In genomic region chrX:134806707-134807038, GRCh38 we compare ENCODE assay signal across 8 cellular contexts. TPM values are rescaled to one million over a fixed set of nuclear protein-coding genes. Genes with fewer than 3 reads are reported as not detected.
A peak's percentile ranks its signal among the peaks of the same experiment; 100 is the strongest.
DNase-seq lines count a peak whose midpoint lies in the region; ATAC-seq and TF ChIP-seq lines count a peak whose summit lies in the region.

No MANE protein-coding gene starts in this region.

- no peaks in the 10 kb centered on the region for H3K27me3 Mint-ChIP-seq in progenitor cell of endocrine pancreas

- H4K20me1 ChIP-seq in DOHH2 (ENCODE audit: control insufficient read depth, insufficient read depth, low read depth, low read length) (no peaks in the 10 kb centered on the region), PC-9 (ENCODE audit: insufficient read depth) (no peaks in the 10 kb centered on the region)

- CTCF ChIA-PET in PC-9 (lab: Charles Lee) = interaction anchor here (1.3 kb wide), 1 partner anchor 323 kb away, joined by 7 read pairs; no protein-coding TSS in a partner anchor

- no peak for DNase-seq in PC-9
- no peak for DNase-seq in progenitor cell of endocrine pancreas (ENCODE audit: low spot score, unreplicated experiment)
- no peak for DNase-seq in DMS153 treated with DMSO at 0.1 percent for 48 hours (lab: John Stamatoyannopoulos, UW; ENCODE audit: unreplicated experiment)
- no peak for DNase-seq in DMS79 treated with DMSO at 0.1 percent for 48 hours (lab: John Stamatoyannopoulos, UW)
- no peak for DNase-seq in stimulated activated CD4-positive, alpha-beta T cell treated with anti-CD3 and anti-CD28 coated beads, Interleukin-15, amount 100 ng/mL, for 24 hours

- H3K9me3 ChIP-seq in DOHH2 (ENCODE audit: control insufficient read depth, insufficient read depth, low read length) = no peaks in the 10 kb centered on the region
- H3K9me3 ChIP-seq in PC-9 (ENCODE audit: insufficient read depth, low read depth) = no peaks in the 10 kb centered on the region
- no peaks in the 10 kb centered on the region for H3K9me3 ChIP-seq in esophagus (ENCODE audit: control insufficient read depth in 2 of 2, insufficient read depth in 1 of 2, low read depth in 1 of 2, low read length in 1 of 2)

- H3K4me1 ChIP-seq in DOHH2 (ENCODE audit: control insufficient read depth, low read length) = peaks cover 23% of the 10 kb centered on the region
- no peaks in the 10 kb centered on the region for H3K4me1 ChIP-seq in PC-9 (replicated peaks; ENCODE audit: insufficient read depth)
- no peaks in the 10 kb centered on the region for H3K4me1 ChIP-seq in esophagus (ENCODE audit: control insufficient read depth in 2 of 2, insufficient read depth in 2 of 2, low read length in 1 of 2)

- H3K27me3 ChIP-seq in DOHH2 (ENCODE audit: control insufficient read depth, low read length) = no peaks in the 10 kb centered on the region
- no peaks in the 10 kb centered on the region for H3K27me3 ChIP-seq in PC-9 (ENCODE audit: insufficient read depth, low read depth)
- H3K27me3 ChIP-seq in esophagus (ENCODE audit: control insufficient read depth in 1 of 2, insufficient read depth in 2 of 2, low read length in 2 of 2) = no peaks in the 10 kb centered on the region

- WGBS in esophagus, 2 donors = 2 to 15% methylated on average over 2 of the region's 2 CpGs

- no peak for ATAC-seq in esophagus mucosa

- H3F3A ChIP-seq in DOHH2 (ENCODE audit: control insufficient read depth, insufficient read depth) (no peaks in the 10 kb centered on the region), PC-9 (ENCODE audit: insufficient read depth, low read depth) (peaks cover 11% of the 10 kb centered on the region; the same call in 1 of the 2 replicates)

- TF ChIP-seq CTCF in DOHH2 (IDR thresholded peaks at IDR 0.05; ENCODE audit: low read depth, low read length, poor library complexity, severe bottlenecking) = no peak
- TF ChIP-seq CTCF in PC-9 (conservative IDR thresholded peaks at IDR 0.05) = no peak
- no peak for TF ChIP-seq CTCF in progenitor cell of endocrine pancreas (IDR thresholded peaks at IDR 0.05; ENCODE audit: unreplicated experiment)

- intact Hi-C loops in PC-9 (cut with micrococcal nuclease; ENCODE audit: unreplicated experiment) = no loop called here

- peaks cover 1% of the 10 kb centered on the region for H3K36me3 Mint-ChIP-seq in progenitor cell of endocrine pancreas (ENCODE audit: insufficient read depth)

- H3K9me3 Mint-ChIP-seq in progenitor cell of endocrine pancreas (ENCODE audit: low read depth) = peaks cover 2% of the 10 kb centered on the region

- H3K4me2 ChIP-seq in DOHH2 (ENCODE audit: low read length) = peak overlapping the region; percentile 78
- H3K4me2 ChIP-seq in PC-9 = peak overlapping the region; percentile 80

- peak overlapping the region; percentile 96 for H3K27ac Mint-ChIP-seq in progenitor cell of endocrine pancreas

- H3K79me2 ChIP-seq in DOHH2 (ENCODE audit: control insufficient read depth, low read length) = no peaks in the 10 kb centered on the region
- H3K79me2 ChIP-seq in PC-9 (ENCODE audit: low read depth) = no peaks in the 10 kb centered on the region

- H3K4me3 Mint-ChIP-seq in progenitor cell of endocrine pancreas (ENCODE audit: low read depth) = peak overlapping the region; percentile 81

- no TSS peak for BruUV-seq in PC-9 (replicated peaks; lab: Mats Ljungman, UMichigan)

- H3K4me1 Mint-ChIP-seq in progenitor cell of endocrine pancreas (ENCODE audit: low read depth) = peaks cover 20% of the 10 kb centered on the region

- H3K36me3 ChIP-seq in DOHH2 (ENCODE audit: control insufficient read depth, low read length) (no peaks in the 10 kb centered on the region), PC-9 (ENCODE audit: low read depth) (no peaks in the 10 kb centered on the region), esophagus (ENCODE audit: control insufficient read depth in 2 of 2, insufficient read depth in 2 of 2, low read length in 1 of 2) (no peaks in the 10 kb centered on the region)

- H3K27ac ChIP-seq in DOHH2 (ENCODE audit: low read depth, low read length) (no peak overlapping the region), PC-9 (peak overlapping the region; percentile 35; the same call in 1 of the 2 replicates), esophagus (ENCODE audit: low read depth in 2 of 2, low read length in 1 of 2) (peak overlapping the region; percentile 37 to 89)

- H2AFZ ChIP-seq in PC-9 = peak overlapping the region; percentile 95

- POLR2A ChIA-PET in PC-9 (lab: Charles Lee; ENCODE audit: unreplicated experiment) = interaction anchor here (0.8 kb wide), 1 partner anchor 80 kb away, joined by 9 read pairs; no protein-coding TSS in a partner anchor

- H3K9me2 ChIP-seq in DOHH2 (replicated peaks; ENCODE audit: control insufficient read depth, low read length) = no peaks in the 10 kb centered on the region
- no peaks in the 10 kb centered on the region for H3K9me2 ChIP-seq in PC-9 (ENCODE audit: insufficient read depth)

- H3K4me3 ChIP-seq in DOHH2 (ENCODE audit: low read length) (peak overlapping the region; percentile 80), PC-9 (peak overlapping the region; percentile 92), esophagus (ENCODE audit: low read depth in 1 of 2, low read length in 2 of 2) (peak overlapping the region; percentile 63 to 72)

RNA-seq across cellular contexts. Expression of gene PABIR2, which starts 9.7 kb away (rescaled TPM):
- total RNA-seq in PC-9 (2021) = 66.3 and 96.4 TPM in 2 replicates
- 10 to 100 TPM; 11.2 to 23.0 TPM for polyA plus RNA-seq in esophagus
- 21.0 and 25.7 TPM in 2 replicates for total RNA-seq in progenitor cell of endocrine pancreas
- total RNA-seq in esophagus mucosa = 12.4 TPM
